In the genomic region with DNA sequence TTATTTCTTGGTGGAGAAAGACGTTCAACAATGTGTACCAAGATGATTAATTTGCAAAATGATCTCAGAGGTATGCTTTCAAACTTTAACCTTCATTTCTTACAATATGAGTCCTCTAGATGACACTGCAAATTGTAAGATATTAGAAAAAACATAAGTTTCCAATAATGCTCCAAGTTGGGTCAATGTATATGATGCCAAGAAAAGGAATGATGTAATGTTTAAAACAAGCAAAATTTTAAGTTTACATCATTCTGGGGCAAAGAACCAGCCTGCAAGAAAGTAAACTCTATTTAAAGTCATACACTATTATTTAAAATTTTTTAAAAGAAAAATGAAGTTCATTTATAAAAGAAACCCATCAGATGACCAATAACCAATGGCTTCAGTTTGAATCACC, we compare ENCODE assay signal across 10 cellular contexts.
"Had no signal": no experiment of that assay in that cellular context is flagged by ENCODE, and none has a peak within 500 bp of the region (broad histone marks: within the 10 kb centered on the region; RNA-seq: fewer than 3 reads in every experiment).

No MANE protein-coding gene starts in this region.

- FAIRE-seq: H1, H54 had no signal

- H3K4me2 ChIP-seq: GM23338 had no signal

- H3K4me3 ChIP-seq: GM23248, GM23338, HAP-1 had no signal

- H3K27ac ChIP-seq: GM23248 had no signal

- H3K9me3 ChIP-seq: HAP-1 had no signal

- H3K4me3 Mint-ChIP-seq: GM23338, H9 had no signal

- H2AFZ ChIP-seq: GM23248, GM23338 had no signal

- H3K9me3 Mint-ChIP-seq: GM23338, H9 had no signal

- H3K4me1 ChIP-seq: HAP-1 had no signal

- H3K27ac Mint-ChIP-seq: GM23338, H9 had no signal

- H3K9ac ChIP-seq: GM23248 had no signal

- ATAC-seq: GM23338, HCT116 had no signal

- DNase-seq: GM23248, GOT3, H7, H9, HCEC 1CT had no signal
